In the genomic region with DNA sequence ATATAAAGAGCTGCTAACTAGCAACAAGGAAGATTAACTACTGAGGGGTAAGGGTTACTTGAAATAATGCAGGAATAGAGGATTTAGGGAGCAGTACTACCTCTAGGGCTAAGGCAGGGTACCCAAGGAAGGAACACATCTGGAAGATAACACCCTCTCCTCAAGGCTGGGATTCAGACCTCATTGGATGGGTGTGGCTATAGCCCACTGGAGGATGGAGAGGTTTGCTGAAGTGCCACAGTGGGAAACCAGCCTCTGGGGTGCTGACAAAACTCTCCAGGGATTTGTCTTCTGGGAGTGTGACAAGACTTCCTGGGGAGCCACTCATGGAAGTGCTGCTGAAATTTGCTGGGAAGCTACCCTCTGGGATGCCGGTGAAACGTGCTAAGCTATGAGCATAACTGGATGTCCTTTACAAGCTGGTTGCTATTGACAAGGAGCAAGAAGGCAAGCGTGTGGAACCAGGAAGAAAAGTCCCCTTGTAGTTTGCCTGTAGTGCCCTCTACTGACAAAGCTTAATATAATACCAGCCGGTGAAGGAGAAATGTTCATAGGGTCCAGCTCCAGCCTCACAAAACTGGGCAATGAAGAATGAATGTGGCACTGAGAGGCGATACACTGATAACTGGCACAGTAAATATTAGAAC, we compare ENCODE assay signal across 8 cellular contexts.
DNase-seq lines count a peak whose midpoint lies in the region; ATAC-seq and TF ChIP-seq lines count a peak whose summit lies in the region.

No MANE protein-coding gene starts in this region.

- no TSS peak for BruUV-seq in Calu3 (replicated peaks; lab: Mats Ljungman, UMichigan)

- no peak overlapping the region for H3K27ac Mint-ChIP-seq in Calu3 (ENCODE audit: unreplicated experiment)

- H3K36me3 ChIP-seq in RWPE2 (ENCODE audit: low read depth) = no peaks in the 10 kb centered on the region

- no peak for TF ChIP-seq CTCF in Calu3 (IDR thresholded peaks at IDR 0.05; ENCODE audit: unreplicated experiment)
- TF ChIP-seq CTCF in RWPE2 (IDR thresholded peaks at IDR 0.05; ENCODE audit: poor library complexity, severe bottlenecking) = peak; percentile 54

- peak; percentile 9 for DNase-seq in Calu3
- peak; percentile 44 for DNase-seq in HuH-7 (ENCODE audit: low spot score)
- DNase-seq in RWPE2 (ENCODE audit: low spot score) = no peak
- peak; percentile 74 for DNase-seq in fibroblast of gingiva (ENCODE audit: low read depth)
- peak; percentile 49 for DNase-seq in retina
- DNase-seq in GF-D8 (lab: John Stamatoyannopoulos, UW) = no peak
- DNase-seq in occipital lobe (lab: John Stamatoyannopoulos, UW) = no peak

- CTCF ChIA-PET in Calu3 (lab: Charles Lee) = no interaction called here

- H3K27me3 Mint-ChIP-seq in Calu3 (ENCODE audit: unreplicated experiment) = peaks cover 8% of the 10 kb centered on the region

- peaks cover 12% of the 10 kb centered on the region for H3K9me3 Mint-ChIP-seq in Calu3 (ENCODE audit: low read depth, unreplicated experiment)

- H3K9me3 ChIP-seq in RWPE2 (ENCODE audit: severe bottlenecking) = no peaks in the 10 kb centered on the region

- no peak overlapping the region for H3K4me3 Mint-ChIP-seq in Calu3 (ENCODE audit: low read depth, unreplicated experiment)

- H3K4me1 ChIP-seq in RWPE2 (ENCODE audit: insufficient read depth, poor library complexity, severe bottlenecking) = no peaks in the 10 kb centered on the region

- H3K36me3 Mint-ChIP-seq in Calu3 (ENCODE audit: insufficient read depth, unreplicated experiment) = no peaks in the 10 kb centered on the region

- no peak overlapping the region for H3K4me3 ChIP-seq in RWPE2 (ENCODE audit: severe bottlenecking)

- no peaks in the 10 kb centered on the region for H3K27me3 ChIP-seq in RWPE2 (ENCODE audit: insufficient read depth, poor library complexity, severe bottlenecking)

- intact Hi-C loops in Calu3 (cut with micrococcal nuclease; ENCODE audit: unreplicated experiment) = no loop called here

- no peaks in the 10 kb centered on the region for H3K4me1 Mint-ChIP-seq in Calu3 (ENCODE audit: low read depth, unreplicated experiment)

- H3K27ac ChIP-seq in RWPE2 (ENCODE audit: poor library complexity, severe bottlenecking) = no peak overlapping the region

- ATAC-seq in GM19023 (IDR thresholded peaks at IDR 0.05; ENCODE audit: unreplicated experiment) = peak; percentile 47
- ATAC-seq in RWPE2 (ENCODE audit: low read depth) = peak; percentile 54; the same call in 2 of the 3 replicates

Comparison
In these comparisons a context has a peak if more than half of its experiments do, and no peak if none do; other contexts are left out.
1. DNase-seq: peak in Calu3 (single experiment), HuH-7 (single experiment), fibroblast of gingiva (single experiment) and retina (single experiment); none in RWPE2 (single experiment), GF-D8 (single experiment) and occipital lobe (single experiment).